ENCODE assay signal across 17 cellular contexts in genomic region chr12:93722757-93723567, GRCh38. TPM values are rescaled to one million over a fixed set of nuclear protein-coding genes. Genes with fewer than 3 reads are reported as not detected.
DNase-seq lines count a peak whose midpoint lies in the region; ATAC-seq and FAIRE-seq lines count a peak whose summit lies in the region.
"Had no signal": no experiment of that assay in that cellular context is flagged by ENCODE, and none has a peak within 500 bp of the region (broad histone marks: within the 10 kb centered on the region; RNA-seq: fewer than 3 reads in every experiment).

No MANE protein-coding gene starts in this region.

- FAIRE-seq in RCC 7860 (lab: Jason Lieb, UNC), result no peak
- FAIRE-seq: H1 had no signal

- ATAC-seq in HG03571 (IDR thresholded peaks at IDR 0.05; ENCODE audit: unreplicated experiment) (no peak), GM21447 (IDR thresholded peaks at IDR 0.05; ENCODE audit: unreplicated experiment) (no peak)
- ATAC-seq: heart left ventricle; left colon; natural killer cell treated with Interleukin-12 subunit alpha and Interleukin-12 subunit beta and Interleukin-15 and Interleukin-18, amount 100 ng/mL, for 72 hours; sciatic nerve had no signal

- peak; percentile 70 for DNase-seq in DMS 273 treated with DMSO at 0.1 percent for 48 hours (lab: John Stamatoyannopoulos, UW)
- peak; percentile 98 for DNase-seq in M059J (ENCODE audit: low read depth)
- DNase-seq in RCC 7860 (ENCODE audit: low spot score), result peak; percentile 60
- DNase-seq in fibroblast of the conjunctiva (ENCODE audit: low read depth), result peak; percentile 14
- no peak for DNase-seq in activated CD4-positive, alpha-beta T cell treated with anti-CD3 and anti-CD28 coated beads for 1 hour
- DNase-seq in stimulated activated CD4-positive, alpha-beta T cell treated with anti-CD3 and anti-CD28 coated beads, Interleukin-12 subunit alpha, Interleukin-12 subunit beta, amount 100 ng/mL, for 4 hours, result no peak
- DNase-seq: activated CD4-positive, alpha-beta T cell treated with anti-CD3 and anti-CD28 coated beads, Interleukin-2, amount 50 U/mL, for 1 hour; activated effector memory CD4-positive, alpha-beta T cell treated with Interleukin-2 at 50 U/mL for 16 hours; heart left ventricle; left colon; NCI-H1436 treated with DMSO at 0.1 percent for 48 hours; T-helper 1 cell had no signal

RNA-seq across cellular contexts. Expression of gene CRADD, which starts 45.8 kb away (rescaled TPM):
- 17.2 and 48.6 TPM in 2 replicates for total RNA-seq in M059J (2014; rRNA removed; shearing (Covaris generic))

Comparison
In these comparisons a context has a peak if more than half of its experiments do, and no peak if none do; other contexts are left out.
1. DNase-seq: peak in DMS 273 treated with DMSO at 0.1 percent for 48 hours (single experiment), M059J (single experiment), RCC 7860 (single experiment) and fibroblast of the conjunctiva (single experiment); none in activated CD4-positive, alpha-beta T cell treated with anti-CD3 and anti-CD28 coated beads for 1 hour (single experiment) and stimulated activated CD4-positive, alpha-beta T cell treated with anti-CD3 and anti-CD28 coated beads, Interleukin-12 subunit alpha, Interleukin-12 subunit beta, amount 100 ng/mL, for 4 hours (single experiment).